Comparison of ENCODE assay signal across 8 cellular contexts in the genomic region with DNA sequence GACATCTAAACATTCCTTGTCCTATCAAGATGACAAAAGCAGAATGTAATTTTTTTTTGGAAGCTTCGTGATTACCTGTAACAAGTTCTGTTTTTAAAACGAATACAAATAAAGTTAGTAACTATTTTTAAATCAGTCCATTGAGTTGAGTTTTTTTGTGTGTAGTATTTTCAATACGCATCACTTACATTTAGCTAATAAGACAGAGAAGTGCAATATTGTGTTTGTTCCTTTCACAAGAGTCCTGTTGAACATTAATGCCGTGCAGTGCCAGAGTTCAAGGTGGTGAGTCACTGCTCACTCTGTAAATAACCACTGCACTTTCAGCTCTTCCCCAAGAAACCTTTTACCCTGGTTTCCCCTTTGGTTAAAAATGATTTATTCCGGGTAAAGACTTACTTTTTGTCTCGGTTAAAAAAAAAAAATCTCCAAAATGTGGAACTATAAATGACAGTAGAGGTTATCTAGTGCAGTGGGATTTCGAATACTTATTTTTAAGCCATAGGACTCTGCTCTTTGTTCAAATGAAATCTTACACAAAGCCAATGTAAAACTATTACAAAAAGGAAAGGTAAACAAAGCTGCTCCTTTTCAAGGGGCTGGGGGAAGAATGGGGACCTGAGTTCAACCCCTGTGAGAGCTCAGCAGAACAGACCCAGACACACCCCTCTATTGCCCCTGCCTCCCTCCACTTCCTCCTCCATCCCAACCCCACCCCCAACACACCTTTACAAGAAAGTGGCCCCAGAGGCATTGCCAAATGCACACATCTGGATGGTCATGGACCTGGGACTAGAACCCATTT. TPM values are rescaled to one million over a fixed set of nuclear protein-coding genes. Genes with fewer than 3 reads are reported as not detected.
A peak's percentile ranks its signal among the peaks of the same experiment; 100 is the strongest.
DNase-seq lines count a peak whose midpoint lies in the region; ATAC-seq, FAIRE-seq and TF ChIP-seq lines count a peak whose summit lies in the region.

No MANE protein-coding gene starts in this region.

- BruUV-seq in K562 (replicated peaks; lab: Mats Ljungman, UMichigan) = no TSS peak

- TF ChIP-seq POLR2A in K562 (conservative IDR thresholded peaks at IDR 0.05) = no peak

- in situ Hi-C loops in K562 (cut with MboI) = no loop called here

- WGBS in K562 (ENCODE audit: insufficient coverage, low coverage, missing lambda C conversion rate) = 2% methylated on average over 7 of the region's 7 CpGs

- TF ChIP-seq CTCF in DOHH2 (IDR thresholded peaks at IDR 0.05; ENCODE audit: low read depth, low read length, poor library complexity, severe bottlenecking) = no peak
- TF ChIP-seq CTCF in K562 (IDR thresholded peaks at IDR 0.05 in 2 of 3, conservative IDR thresholded peaks at IDR 0.05 in 1 of 3; ENCODE audit: insufficient read depth in 2 of 3, low read depth in 1 of 3, low read length in 3 of 3) = no peak

- H3K36me3 ChIP-seq in DOHH2 (ENCODE audit: control insufficient read depth, low read length) = peaks cover 3% of the 10 kb centered on the region
- no peaks in the 10 kb centered on the region for H3K36me3 ChIP-seq in K562 (ENCODE audit: control insufficient read depth, insufficient read depth, low read length)
- no peaks in the 10 kb centered on the region for H3K36me3 ChIP-seq in muscle layer of duodenum (ENCODE audit: control insufficient read depth in 1 of 2, insufficient read depth in 2 of 2, low read length in 2 of 2)

- H4K20me1 ChIP-seq in DOHH2 (ENCODE audit: control insufficient read depth, insufficient read depth, low read depth, low read length) (no peaks in the 10 kb centered on the region), K562 (replicated peaks; ENCODE audit: control insufficient read depth, insufficient read depth, low read length) (no peaks in the 10 kb centered on the region)

- no peak overlapping the region for H2AFZ ChIP-seq in K562 (ENCODE audit: low read depth, low read length)

- TF ChIP-seq EP300 in K562 (IDR thresholded peaks at IDR 0.05; ENCODE audit: low read length) = no peak

- no peaks in the 10 kb centered on the region for H3K9me1 ChIP-seq in K562 (ENCODE audit: control insufficient read depth, insufficient read depth, low read length)

- POLR2A ChIA-PET in K562 (lab: Yijun Ruan, JAX) = interaction anchor here (0.6 to 1.6 kb wide), 5 partner anchors 10 to 430 kb away, joined by 3 to 6 read pairs (median 3); no protein-coding TSS in a partner anchor

- H3K4me1 ChIP-seq in DOHH2 (ENCODE audit: control insufficient read depth, low read length) (peaks cover 75% of the 10 kb centered on the region), K562 (replicated peaks in 1 of 2; ENCODE audit: control insufficient read depth in 2 of 2, insufficient read depth in 2 of 2, low read length in 2 of 2) (peaks cover 3 to 8% of the 10 kb centered on the region in 2 experiments; a peak in 3 of 5 replicates), muscle layer of duodenum (ENCODE audit: control insufficient read depth in 1 of 2, insufficient read depth in 2 of 2, low read length in 2 of 2) (peaks cover 6 to 8% of the 10 kb centered on the region in 2 donors)

- H3K27me3 ChIP-seq in DOHH2 (ENCODE audit: control insufficient read depth, low read length) = no peaks in the 10 kb centered on the region
- peaks cover 9 to 18% of the 10 kb centered on the region in 2 experiments; a peak in 4 of 5 replicates for H3K27me3 ChIP-seq in K562 (ENCODE audit: control insufficient read depth in 2 of 2, insufficient read depth in 2 of 2, low read length in 2 of 2)
- H3K27me3 ChIP-seq in muscle layer of duodenum (ENCODE audit: low read depth, low read length) = no peaks in the 10 kb centered on the region

- peak overlapping the region; percentile 73 for H3K4me2 ChIP-seq in DOHH2 (ENCODE audit: low read length)
- no peak overlapping the region for H3K4me2 ChIP-seq in K562 (ENCODE audit: insufficient read depth, low read length)

- CTCF ChIA-PET in K562 (lab: Yijun Ruan, JAX; ENCODE audit: low intra/inter-chr PET ratio) = interaction anchor here (1.2 to 2.3 kb wide), 2 partner anchors 95 to 289 kb away, joined by 4 to 11 read pairs; no protein-coding TSS in a partner anchor

- ATAC-seq in K562 (peak; percentile 61; the same call in 2 of the 3 replicates), GM18867 (IDR thresholded peaks at IDR 0.05; ENCODE audit: unreplicated experiment) (no peak), GM19467 (IDR thresholded peaks at IDR 0.05; ENCODE audit: unreplicated experiment) (no peak), HG02642 (IDR thresholded peaks at IDR 0.05; ENCODE audit: poor library complexity, unreplicated experiment) (no peak), HG03135 (IDR thresholded peaks at IDR 0.05; ENCODE audit: unreplicated experiment) (no peak)

- H3K27ac ChIP-seq in DOHH2 (ENCODE audit: low read depth, low read length) = peak overlapping the region; percentile 61
- no peak overlapping the region for H3K27ac ChIP-seq in K562 (ENCODE audit: extremely low read depth, low read depth, low read length)
- H3K27ac ChIP-seq in muscle layer of duodenum (ENCODE audit: low read length) = peak overlapping the region; percentile 19

- H3K9me3 ChIP-seq in DOHH2 (ENCODE audit: control insufficient read depth, insufficient read depth, low read length) (no peaks in the 10 kb centered on the region), K562 (replicated peaks; ENCODE audit: control insufficient read depth, insufficient read depth, low read depth, low read length) (no peaks in the 10 kb centered on the region), muscle layer of duodenum (ENCODE audit: control insufficient read depth in 1 of 2, low read length in 2 of 2) (no peaks in the 10 kb centered on the region)

- no peaks in the 10 kb centered on the region for H3K9me2 ChIP-seq in DOHH2 (replicated peaks; ENCODE audit: control insufficient read depth, low read length)

- peaks cover 43% of the 10 kb centered on the region for H3F3A ChIP-seq in DOHH2 (ENCODE audit: control insufficient read depth, insufficient read depth)

- DNase-seq in MV-4-11 (lab: John Stamatoyannopoulos, UW) = peak; percentile 77
- peak in 1 of 4 experiments; percentile 16 for DNase-seq in K562 (ENCODE audit: extremely low read depth in 1 of 4, low spot score in 3 of 4)

- H3K79me2 ChIP-seq in DOHH2 (ENCODE audit: control insufficient read depth, low read length) (no peaks in the 10 kb centered on the region), K562 (ENCODE audit: control insufficient read depth, insufficient read depth, low read length) (no peaks in the 10 kb centered on the region)

- no peak overlapping the region for H3K9ac ChIP-seq in K562 (ENCODE audit: insufficient read depth in 1 of 2, low read depth in 2 of 2, low read length in 2 of 2)

- no peak for FAIRE-seq in K562 (lab: Jason Lieb, UNC)

- intact Hi-C loops in K562 (cut with micrococcal nuclease) = loop anchor here (5.0 kb wide), 1 partner anchor 291 kb away; no protein-coding TSS in a partner anchor

- H3K4me3 ChIP-seq in DOHH2 (ENCODE audit: low read length) (peak overlapping the region; percentile 59), K562 (no peak overlapping the region), muscle layer of duodenum (ENCODE audit: low read depth in 1 of 2, low read length in 2 of 2) (no peak overlapping the region)

- TF ChIP-seq RAD21 in K562 (CRISPR knock-in tag; conservative IDR thresholded peaks at IDR 0.05 in 1 of 2, IDR thresholded peaks at IDR 0.05 in 1 of 2) = no peak

TF ChIP-seq in K562, 482 proteins besides CTCF, POLR2A, EP300 and RAD21 (continues in another document):
- TF ChIP-seq NFIC (IDR thresholded peaks at IDR 0.05) (no peak), ESRRB (CRISPR knock-in tag; IDR thresholded peaks at IDR 0.05; ENCODE audit: borderline replicate concordance) (no peak), ZNF431 (CRISPR knock-in tag; IDR thresholded peaks at IDR 0.05) (no peak), SREBF2 (CRISPR knock-in tag; IDR thresholded peaks at IDR 0.05) (no peak), RNF2 (IDR thresholded peaks at IDR 0.05) (peak; percentile 32; the same call in 1 of the 2 replicates), ERF (CRISPR knock-in tag; IDR thresholded peaks at IDR 0.05) (no peak)

RNA-seq across cellular contexts. Expression of a gene that starts 14.8 kb away (rescaled TPM):
- not detected in 2 replicates for total RNA-seq in K562 (2011; cell fraction: chromatin; rRNA removed; ENCODE audit: low replicate concordance)
- not detected in 2 replicates for total RNA-seq in K562 (2011; cell fraction: nucleolus; rRNA removed)
- not detected in 2 replicates for total RNA-seq in K562 (2011; cell fraction: nucleoplasm; rRNA removed)
- total RNA-seq in K562 (2014; rRNA removed) (not detected in 2 replicates), K562 (2014; rRNA removed; fragmentation: Illumina TruSeq; extraction: Trizol) (not detected in 2 replicates), K562 (2015; rRNA removed; fragmentation: Illumina TruSeq; extraction: Trizol) (not detected in 2 replicates), K562 (2021) (not detected in 2 replicates)
- polyA plus RNA-seq in K562 (2011; rRNA removed) (not detected in 2 replicates), K562 (2014; fragmentation: Illumina TruSeq; extraction: Trizol) (not detected in 2 replicates), K562 (2014; fragmentation: Nextera tagmentation; extraction: Ambion mirVana) (under 1 TPM in 1 of 2 experiments, not detected in 1; 0.03 TPM), K562 (2014; rRNA removed) (not detected in 2 replicates)
- 0.01 TPM in 1 of 2 replicates, not detected in the other for polyA plus RNA-seq in K562 (2011; cell fraction: cytosol; rRNA removed)
- polyA plus RNA-seq in K562 (2011; cell fraction: nucleus; rRNA removed) = not detected in 2 replicates
- 0.03 TPM in 1 of 2 replicates, not detected in the other for polyA plus RNA-seq in K562 (2012)
- not detected in 2 replicates for polyA minus RNA-seq in K562 (2011; rRNA and poly(A)+ RNA removed)
- polyA minus RNA-seq in K562 (2011; cell fraction: cytosol; rRNA and poly(A)+ RNA removed) = not detected in 2 replicates
- polyA minus RNA-seq in K562 (2011; cell fraction: nucleus; rRNA and poly(A)+ RNA removed) = not detected in 2 replicates

RNA-seq across cellular contexts. Expression of a gene that starts 38.5 kb away (rescaled TPM):
- 0.09 and 0.51 TPM in 2 replicates for total RNA-seq in K562 (2011; cell fraction: chromatin; rRNA removed; ENCODE audit: low replicate concordance)
- under 0.01 TPM in 1 of 2 replicates, not detected in the other for total RNA-seq in K562 (2011; cell fraction: nucleolus; rRNA removed)
- total RNA-seq in K562 (2011; cell fraction: nucleoplasm; rRNA removed) = 0.23 and 0.37 TPM in 2 replicates
- total RNA-seq in K562 (2014; rRNA removed) = 0.24 and 1.4 TPM in 2 replicates
- total RNA-seq in K562 (2014; rRNA removed; fragmentation: Illumina TruSeq; extraction: Trizol) = 0.29 and 0.33 TPM in 2 replicates
- total RNA-seq in K562 (2015; rRNA removed; fragmentation: Illumina TruSeq; extraction: Trizol) = 0.26 and 0.43 TPM in 2 replicates
- total RNA-seq in K562 (2021) = 0.42 and 0.84 TPM in 2 replicates
- 0.07 and 0.45 TPM in 2 replicates for polyA plus RNA-seq in K562 (2011; rRNA removed)
- 0.09 and 0.16 TPM in 2 replicates for polyA plus RNA-seq in K562 (2011; cell fraction: cytosol; rRNA removed)
- 0.27 and 0.36 TPM in 2 replicates for polyA plus RNA-seq in K562 (2011; cell fraction: nucleus; rRNA removed)
- 0.58 and 0.69 TPM in 2 replicates for polyA plus RNA-seq in K562 (2012)
- 0.43 and 0.55 TPM in 2 replicates for polyA plus RNA-seq in K562 (2014; fragmentation: Illumina TruSeq; extraction: Trizol)
- polyA plus RNA-seq in K562 (2014; fragmentation: Nextera tagmentation; extraction: Ambion mirVana) = under 1 TPM; 0.10 to 0.11 TPM
- polyA plus RNA-seq in K562 (2014; rRNA removed) = 0.23 and 1.4 TPM in 2 replicates
- polyA minus RNA-seq in K562 (2011; rRNA and poly(A)+ RNA removed) = 0.18 and 0.35 TPM in 2 replicates
- polyA minus RNA-seq in K562 (2011; cell fraction: cytosol; rRNA and poly(A)+ RNA removed) = 1.4 TPM in 1 of 2 replicates, not detected in the other
- not detected in 2 replicates for polyA minus RNA-seq in K562 (2011; cell fraction: nucleus; rRNA and poly(A)+ RNA removed)
